In the genomic region with DNA sequence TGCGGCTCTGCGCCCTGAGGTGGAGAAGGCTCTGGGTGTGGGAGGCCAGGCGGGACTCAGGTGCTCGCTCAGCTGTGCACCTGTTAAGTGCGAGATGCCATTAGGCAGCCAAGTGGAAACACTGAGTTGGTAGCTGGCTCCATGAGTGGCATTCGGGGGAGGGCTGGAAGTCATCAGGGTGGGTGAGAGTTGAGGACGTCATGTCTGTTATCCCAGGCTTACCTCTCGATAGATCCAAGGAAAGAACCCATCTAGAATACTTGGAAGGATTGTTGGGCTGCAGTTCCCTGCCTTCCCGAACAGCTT, we compare ENCODE assay signal across 16 cellular contexts. TPM values are rescaled to one million over a fixed set of nuclear protein-coding genes. Genes with fewer than 3 reads are reported as not detected.
"Had no signal": no experiment of that assay in that cellular context is flagged by ENCODE, and none has a peak within 500 bp of the region (broad histone marks: within the 10 kb centered on the region; RNA-seq: fewer than 3 reads in every experiment).

No MANE protein-coding gene starts in this region.

- ATAC-seq: body of pancreas; left cardiac atrium; naive thymus-derived CD4-positive, alpha-beta T cell; right lobe of liver; stimulated activated naive CD8-positive, alpha-beta T cell treated with anti-CD3 and anti-CD28 coated beads, Interleukin-15, Interleukin-2, amounts not matched to agents 100 U/mL and 50 U/mL, for 24 hours had no signal

- H3K27me3 ChIP-seq: body of pancreas, hepatocyte, right lobe of liver, suprapubic skin had no signal

- H3K4me1 Mint-ChIP-seq: activated naive CD4-positive, alpha-beta T cell treated with anti-CD3 and anti-CD28 coated beads, Interleukin-2, amount 10 ng/mL, durations not matched to agents 7 days and 5 days; naive thymus-derived CD4-positive, alpha-beta T cell had no signal

- H3K4me3 ChIP-seq: body of pancreas, coronary artery, hepatocyte, right lobe of liver, suprapubic skin had no signal

- H3K36me3 Mint-ChIP-seq: activated naive CD4-positive, alpha-beta T cell treated with anti-CD3 and anti-CD28 coated beads, Interleukin-2, amount 10 ng/mL, durations not matched to agents 7 days and 5 days had no signal

- H3K27ac Mint-ChIP-seq: activated naive CD4-positive, alpha-beta T cell treated with anti-CD3 and anti-CD28 coated beads, Interleukin-2, amount 10 ng/mL, durations not matched to agents 7 days and 5 days had no signal

- H3K36me3 ChIP-seq: right lobe of liver had no signal

- H3K27me3 Mint-ChIP-seq: naive thymus-derived CD4-positive, alpha-beta T cell had no signal

- H3K9me3 Mint-ChIP-seq: activated naive CD4-positive, alpha-beta T cell treated with anti-CD3 and anti-CD28 coated beads, Interleukin-2, amount 10 ng/mL, durations not matched to agents 7 days and 5 days; naive thymus-derived CD4-positive, alpha-beta T cell had no signal

- DNase-seq: activated CD4-positive, alpha-beta T cell treated with anti-CD3 and anti-CD28 coated beads for 48 hours; activated naive CD4-positive, alpha-beta T cell treated with anti-CD3 and anti-CD28 coated beads, Interleukin-2, amount 10 ng/mL, durations not matched to agents 7 days and 5 days; body of pancreas; central memory CD4-positive, alpha-beta T cell; effector CD8-positive, alpha-beta T cell; left cardiac atrium; mammary epithelial cell; naive thymus-derived CD4-positive, alpha-beta T cell; right lobe of liver; stimulated activated CD4-positive, alpha-beta T cell treated with anti-CD3 and anti-CD28 coated beads, Interleukin-2, amount 100 ng/mL, for 24 hours; stimulated activated naive CD8-positive, alpha-beta T cell treated with anti-CD3 and anti-CD28 coated beads, Interleukin-15, Interleukin-2, amounts not matched to agents 100 U/mL and 50 U/mL, for 24 hours; T1000 had no signal

- H3K4me3 Mint-ChIP-seq: activated naive CD4-positive, alpha-beta T cell treated with anti-CD3 and anti-CD28 coated beads, Interleukin-2, amount 10 ng/mL, durations not matched to agents 7 days and 5 days; naive thymus-derived CD4-positive, alpha-beta T cell had no signal

RNA-seq across cellular contexts. Expression of a gene that starts 50.7 kb away (rescaled TPM):
- total RNA-seq: mononuclear cell had no signal
